13 cellular contexts compared by ENCODE assay signal in genomic region chr12:112112423-112113132, GRCh38. TPM values are rescaled to one million over a fixed set of nuclear protein-coding genes. Genes with fewer than 3 reads are reported as not detected.
DNase-seq lines count a peak whose midpoint lies in the region; ATAC-seq, FAIRE-seq and TF ChIP-seq lines count a peak whose summit lies in the region.
"Had no signal": no experiment of that assay in that cellular context is flagged by ENCODE, and none has a peak within 500 bp of the region (broad histone marks: within the 10 kb centered on the region; RNA-seq: fewer than 3 reads in every experiment).

No MANE protein-coding gene starts in this region.

- no peak for FAIRE-seq in H1 (lab: Jason Lieb, UNC)

- TF ChIP-seq EP300 in H1 (IDR thresholded peaks at IDR 0.05; ENCODE audit: borderline replicate concordance in 1 of 2, low read depth in 2 of 2, low read length in 2 of 2) = no peak

- H3K4ac ChIP-seq in H1 (replicated peaks; ENCODE audit: insufficient read length, low read depth, low read length) = peak overlapping the region; percentile 24

- WGBS in HUES64 = 90% methylated on average over 6 of the region's 6 CpGs
- WGBS in H1 (ENCODE audit: extremely low coverage in 1 of 2, insufficient coverage in 1 of 2, insufficient read length in 1 of 2, insufficient replicate concordance in 2 of 2, low coverage in 1 of 2, low lambda C conversion rate in 2 of 2, missing lambda C conversion rate in 1 of 2), 2 experiments = 81% methylated on average over 6 of the region's 6 CpGs; no CpG with 5 or more reads in 1 of the 2 experiments

- no peaks in the 10 kb centered on the region for H3K36me3 ChIP-seq in HUES64 (ENCODE audit: insufficient read depth, low read length)
- no peaks in the 10 kb centered on the region for H3K36me3 ChIP-seq in H1 (ENCODE audit: control insufficient read depth in 2 of 4, insufficient read depth in 4 of 4, low read length in 3 of 4)
- no peaks in the 10 kb centered on the region for H3K36me3 ChIP-seq in neutrophil
- H3K36me3 ChIP-seq: gastroesophageal sphincter, ovary, Peyer's patch had no signal

- H4K8ac ChIP-seq in H1 (ENCODE audit: extremely low read depth, insufficient read depth, low read length) = no peak overlapping the region

- peak overlapping the region; percentile 3 for H2BK5ac ChIP-seq in H1 (ENCODE audit: low read depth, low read length)

- no peak overlapping the region for H3K9ac ChIP-seq in HUES64 (ENCODE audit: low read depth, low read length)
- H3K9ac ChIP-seq in H1 (replicated peaks in 1 of 4; ENCODE audit: extremely low read depth in 1 of 4, low read depth in 3 of 4, low read length in 3 of 4) = no peak overlapping the region; a peak in 2 of 7 replicates

- peak overlapping the region; percentile 3 for H2BK120ac ChIP-seq in H1 (replicated peaks; ENCODE audit: low read depth, low read length)

- ATAC-seq in GM19324 (IDR thresholded peaks at IDR 0.05; ENCODE audit: low FRiP score, unreplicated experiment) = no peak
- ATAC-seq in HG02852 (IDR thresholded peaks at IDR 0.05; ENCODE audit: unreplicated experiment) = no peak
- no peak for ATAC-seq in SK-N-SH treated with all-trans-retinoic acid at 6 μM for 48 hours
- ATAC-seq in GM18870 (IDR thresholded peaks at IDR 0.05; ENCODE audit: unreplicated experiment) = no peak
- ATAC-seq: gastroesophageal sphincter had no signal

- H4K5ac ChIP-seq in H1 (ENCODE audit: insufficient read length, low read depth, low read length) = peak overlapping the region; percentile 12

- peak overlapping the region; percentile 76; the same call in 1 of the 2 replicates for H2BK20ac ChIP-seq in H1 (ENCODE audit: low read length)

- POLR2A ChIA-PET in H1 (lab: Charles Lee; ENCODE audit: partially characterized antibody) = interaction anchor here (0.7 kb wide), 1 partner anchor 14 kb away, joined by 3 read pairs; no protein-coding TSS in a partner anchor

- H3K4me1 ChIP-seq in HUES64 (ENCODE audit: insufficient read depth, low read length) (peaks cover 31% of the 10 kb centered on the region), H1 (replicated peaks in 1 of 4; ENCODE audit: control insufficient read depth in 3 of 4, insufficient read depth in 4 of 4, low read length in 3 of 4) (peaks cover 11 to 17% (median 14%) of the 10 kb centered on the region in 4 experiments; a peak in 6 of 7 replicates), neutrophil (ENCODE audit: control insufficient read depth in 1 of 2, insufficient read depth in 1 of 2, low read depth in 1 of 2, low read length in 1 of 2) (peaks cover 62 to 71% of the 10 kb centered on the region in 2 experiments)

- in situ Hi-C loops in G401 (cut with HindIII; ENCODE audit: low sequenced_read_pairs) = no loop called here

- no peak overlapping the region for H3K56ac ChIP-seq in H1 (replicated peaks; ENCODE audit: insufficient read length, low read depth, low read length)

- H3K27me3 ChIP-seq in HUES64 (ENCODE audit: insufficient read depth, low read length) = no peaks in the 10 kb centered on the region
- H3K27me3 ChIP-seq in H1 (replicated peaks in 1 of 4; ENCODE audit: control insufficient read depth in 3 of 4, extremely low read depth in 1 of 4, insufficient read depth in 3 of 4, low read length in 3 of 4) = no peaks in the 10 kb centered on the region
- H3K27me3 ChIP-seq in neutrophil = no peaks in the 10 kb centered on the region
- H3K27me3 ChIP-seq: gastroesophageal sphincter, ovary, Peyer's patch had no signal

- TF ChIP-seq CTCF in H1 (IDR thresholded peaks at IDR 0.05; ENCODE audit: control extremely low read depth in 1 of 3, insufficient read depth in 1 of 3, low read depth in 1 of 3, low read length in 3 of 3) = no peak
- TF ChIP-seq CTCF in neutrophil (IDR thresholded peaks at IDR 0.05) = no peak

- peak overlapping the region; percentile 22 for H4K91ac ChIP-seq in H1 (replicated peaks; ENCODE audit: insufficient read length, low read length)

- CTCF ChIA-PET in H1 (lab: Charles Lee; ENCODE audit: partially characterized antibody) = interaction anchor here (1.1 to 2.1 kb wide), 3 partner anchors 9 to 85 kb away, joined by 3 to 7 read pairs (median 3); no protein-coding TSS in a partner anchor

- TF ChIP-seq POLR2A in H1 (IDR thresholded peaks at IDR 0.05; ENCODE audit: control extremely low read depth in 1 of 2, low read depth in 2 of 2, low read length in 2 of 2) = peak in 1 of 2 experiments; percentile 30; a peak in 1 of 3 replicates

- peaks cover 6 to 15% of the 10 kb centered on the region in 2 experiments for H3K79me2 ChIP-seq in H1 (ENCODE audit: control insufficient read depth in 1 of 2, insufficient read depth in 2 of 2, low read length in 2 of 2)

- H3K27ac ChIP-seq in HUES64 (ENCODE audit: low read depth, low read length) (peak overlapping the region; percentile 37; the same call in 1 of the 2 replicates), H1 (ENCODE audit: low read depth, low read length) (peak overlapping the region; percentile 15; the same call in 1 of the 2 replicates), neutrophil (peak overlapping the region; percentile 68)
- H3K27ac ChIP-seq: gastroesophageal sphincter, ovary, Peyer's patch had no signal

- H2BK12ac ChIP-seq in H1 (ENCODE audit: low read depth, low read length) = peak overlapping the region; percentile 89

- no peaks in the 10 kb centered on the region for H3K9me3 ChIP-seq in HUES64 (ENCODE audit: insufficient read depth, low read depth, low read length)
- H3K9me3 ChIP-seq in H1 (ENCODE audit: insufficient read depth in 2 of 2, low read depth in 1 of 2, low read length in 1 of 2) = no peaks in the 10 kb centered on the region
- H3K9me3 ChIP-seq in neutrophil = no peaks in the 10 kb centered on the region
- H3K9me3 ChIP-seq: gastroesophageal sphincter, ovary, Peyer's patch had no signal

- peak overlapping the region; percentile 14 for H2AFZ ChIP-seq in H1 (ENCODE audit: low read length)

- H3K23ac ChIP-seq in H1 (ENCODE audit: insufficient read length) = no peak overlapping the region

- H2AK5ac ChIP-seq in H1 (ENCODE audit: low read depth, low read length) = no peak overlapping the region

- peak overlapping the region; percentile 63; the same call in 1 of the 2 replicates for H3K18ac ChIP-seq in H1 (ENCODE audit: extremely low read depth, low read length)

- peaks cover 8% of the 10 kb centered on the region; the same call in 1 of the 2 replicates for H3K23me2 ChIP-seq in H1 (ENCODE audit: low read depth, low read length)

- H4K20me1 ChIP-seq in H1 (replicated peaks in 1 of 2; ENCODE audit: control insufficient read depth in 1 of 2, insufficient read depth in 2 of 2, low read length in 2 of 2) = no peaks in the 10 kb centered on the region

- H3K79me1 ChIP-seq in H1 (ENCODE audit: low read depth, low read length) = no peaks in the 10 kb centered on the region; the same call in 1 of the 2 replicates

- peak; percentile 22 for DNase-seq in G401 (ENCODE audit: low spot score)
- no peak for DNase-seq in H1 (ENCODE audit: low read depth in 1 of 2, low spot score in 2 of 2)
- DNase-seq: stimulated activated CD4-positive, alpha-beta T cell treated with anti-CD3 and anti-CD28 coated beads, Interleukin-2, amount 100 ng/mL, for 24 hours; stimulated activated naive CD4-positive, alpha-beta T cell treated with Interleukin-2 at 50 U/mL for 16 hours had no signal

- H2BK15ac ChIP-seq in H1 (ENCODE audit: low read length) = no peak overlapping the region

- H3K4me3 ChIP-seq in HUES64 (ENCODE audit: low read length) (no peak overlapping the region), H1 (ENCODE audit: extremely low read depth in 1 of 4, insufficient read depth in 2 of 4, low read depth in 3 of 4, low read length in 4 of 4) (no peak overlapping the region), neutrophil (ENCODE audit: low read depth in 1 of 2, low read length in 1 of 2) (no peak overlapping the region)
- H3K4me3 ChIP-seq: gastroesophageal sphincter, ovary, Peyer's patch had no signal

- no peak overlapping the region for H3K14ac ChIP-seq in H1 (ENCODE audit: insufficient read length)

- no peak overlapping the region; a peak in 1 of 4 replicates for H3K4me2 ChIP-seq in H1 (ENCODE audit: insufficient read depth in 1 of 2, low read depth in 2 of 2, low read length in 2 of 2)

- TF ChIP-seq RAD21 in H1 (IDR thresholded peaks at IDR 0.05 in 1 of 2, conservative IDR thresholded peaks at IDR 0.05 in 1 of 2; ENCODE audit: low read depth in 2 of 2, low read length in 2 of 2) = no peak

TF ChIP-seq in H1, 55 proteins besides CTCF, POLR2A, EP300 and RAD21 (continues in another document):
- TF ChIP-seq TAF1 (IDR thresholded peaks at IDR 0.05; ENCODE audit: low read depth, low read length) = 0 out of 2 replicates have a peak, but pooled peaks have one; percentile 39
- peak; percentile 73 for TF ChIP-seq JUND (IDR thresholded peaks at IDR 0.05; ENCODE audit: low read length)
- no peak for TF ChIP-seq ASH2L (IDR thresholded peaks at IDR 0.05; ENCODE audit: low read length)

TF ChIP-seq in SK-N-SH treated with all-trans-retinoic acid at 6 μM for 48 hours, 23 proteins besides CTCF, POLR2A, EP300 and RAD21 (continues in another document):
- no peak for TF ChIP-seq TCF4 (CRISPR knock-in tag; IDR thresholded peaks at IDR 0.05; ENCODE audit: borderline replicate concordance)

RNA-seq across cellular contexts. Expression of gene NAA25, which starts 4.0 kb away (rescaled TPM):
- 6.9 and 7.7 TPM in 2 replicates for total RNA-seq in G401 (2014; rRNA removed; shearing (Covaris generic))
- polyA plus RNA-seq in HUES64 (2013, experiment 1 of 2) = 23.5 TPM
- 19.8 TPM for polyA plus RNA-seq in HUES64 (2013, experiment 2 of 2)
- total RNA-seq in H1 (2021; fragmentation: NEBNext Ultra II Directional; extraction: Animal tissue kit (Norgen Biotek cat#: 25700)) = 53.4 and 60.3 TPM in 2 replicates
- 7.8 and 10.8 TPM in 2 replicates for polyA plus RNA-seq in H1 (2011; rRNA removed)
- 12.5 TPM for polyA plus RNA-seq in H1 (2011; cell fraction: cytosol; rRNA removed)
- polyA plus RNA-seq in H1 (2011; cell fraction: nucleus; rRNA removed) = 16.0 TPM
- polyA plus RNA-seq in H1 (2012, experiment 1 of 2) = 14.9 to 27.3 TPM (median 18.9 TPM) in 4 replicates
- polyA plus RNA-seq in H1 (2012, experiment 2 of 2) = 1.5 TPM
- 35.0 TPM for polyA plus RNA-seq in H1 (2013, experiment 1 of 2)
- 39.9 TPM for polyA plus RNA-seq in H1 (2013, experiment 2 of 2)
- 69.8 and 95.8 TPM in 2 replicates for polyA minus RNA-seq in H1 (2011; rRNA and poly(A)+ RNA removed)
- polyA minus RNA-seq in H1 (2011; cell fraction: cytosol; rRNA and poly(A)+ RNA removed) = 23.3 TPM
- polyA minus RNA-seq in H1 (2011; cell fraction: nucleus; rRNA and poly(A)+ RNA removed) = 38.6 TPM

RNA-seq across cellular contexts. Expression of gene TRAFD1, which starts 12.8 kb away (rescaled TPM):
- 31.8 and 47.3 TPM in 2 replicates for total RNA-seq in G401 (2014; rRNA removed; shearing (Covaris generic))
- polyA plus RNA-seq in HUES64 (2013, experiment 1 of 2) = 21.9 TPM
- 22.3 TPM for polyA plus RNA-seq in HUES64 (2013, experiment 2 of 2)
- 33.1 and 36.3 TPM in 2 replicates for total RNA-seq in H1 (2021; fragmentation: NEBNext Ultra II Directional; extraction: Animal tissue kit (Norgen Biotek cat#: 25700))
- 16.1 and 18.1 TPM in 2 replicates for polyA plus RNA-seq in H1 (2011; rRNA removed)
- polyA plus RNA-seq in H1 (2011; cell fraction: cytosol; rRNA removed) = 24.2 TPM
- polyA plus RNA-seq in H1 (2011; cell fraction: nucleus; rRNA removed) = 20.6 TPM
- polyA plus RNA-seq in H1 (2012, experiment 1 of 2) = 28.4 to 33.5 TPM (median 31.0 TPM) in 4 replicates
- polyA plus RNA-seq in H1 (2012, experiment 2 of 2) = 25.2 TPM
- polyA plus RNA-seq in H1 (2013, experiment 1 of 2) = 17.9 TPM
- 16.1 TPM for polyA plus RNA-seq in H1 (2013, experiment 2 of 2)
- 28.5 and 32.7 TPM in 2 replicates for polyA minus RNA-seq in H1 (2011; rRNA and poly(A)+ RNA removed)
- 10.0 TPM for polyA minus RNA-seq in H1 (2011; cell fraction: cytosol; rRNA and poly(A)+ RNA removed)
- 11.2 TPM for polyA minus RNA-seq in H1 (2011; cell fraction: nucleus; rRNA and poly(A)+ RNA removed)

Comparison
In these comparisons a context has a peak if more than half of its experiments do, and no peak if none do; other contexts are left out.
1. H3K27ac ChIP-seq: peak in every context shown above with its lines; median percentile 68 in neutrophil; 37 in HUES64; 15 in H1.